In the genomic region with DNA sequence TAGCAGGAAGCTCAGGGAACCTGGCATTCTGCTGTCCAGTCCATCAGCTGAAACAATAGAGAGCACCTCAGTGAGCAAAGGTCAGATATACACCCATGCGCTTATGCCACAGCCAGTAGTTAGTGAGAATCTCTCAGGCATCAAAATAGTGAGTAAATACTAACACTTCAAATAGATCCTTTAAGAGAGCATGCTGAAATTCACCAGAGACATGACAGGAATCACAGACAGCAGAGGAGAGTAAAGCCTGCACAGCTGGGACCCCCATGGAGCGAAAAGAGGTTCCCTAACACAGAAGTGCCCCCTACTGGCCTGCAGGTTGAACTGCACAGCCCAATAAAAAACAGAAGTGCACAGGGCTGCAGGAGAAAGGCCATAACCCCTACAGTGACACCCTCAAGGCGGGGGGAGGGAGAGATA, we compare ENCODE assay signal across 8 cellular contexts. TPM values are rescaled to one million over a fixed set of nuclear protein-coding genes. Genes with fewer than 3 reads are reported as not detected.
DNase-seq lines count a peak whose midpoint lies in the region; ATAC-seq and TF ChIP-seq lines count a peak whose summit lies in the region.

No MANE protein-coding gene starts in this region.

- H3K4me3 ChIP-seq in fibroblast of lung (replicated peaks in 1 of 4; ENCODE audit: control extremely low read depth in 1 of 4, insufficient read depth in 1 of 4, low read depth in 3 of 4, low read length in 4 of 4) = no peak overlapping the region
- H3K4me3 ChIP-seq in smooth muscle cell = no peak overlapping the region

- H2AFZ ChIP-seq in fibroblast of lung (ENCODE audit: low read length) (no peak overlapping the region), smooth muscle cell (ENCODE audit: low read depth) (no peak overlapping the region)

- TF ChIP-seq CTCF in AG09319 (IDR thresholded peaks at IDR 0.05; ENCODE audit: low read depth, low read length) (peak; percentile 55), GM13977 (IDR thresholded peaks at IDR 0.05; ENCODE audit: extremely low read depth, insufficient read depth, missing control alignments) (peak; percentile 64), fibroblast of lung (conservative IDR thresholded peaks at IDR 0.05 in 1 of 2, IDR thresholded peaks at IDR 0.05 in 1 of 2; ENCODE audit: low read depth in 1 of 2, low read length in 2 of 2) (peak; percentile 19 to 57), smooth muscle cell (IDR thresholded peaks at IDR 0.05; ENCODE audit: borderline replicate concordance, insufficient read depth, poor library complexity, severe bottlenecking) (peak; percentile 58)

- in situ Hi-C loops in GM13977 (cut with MboI; ENCODE audit: low pct_unique_long_range_greater_than_20kb, low sequenced_read_pairs, unreplicated experiment) = no loop called here

- 46% methylated on average over 3 of the region's 3 CpGs for WGBS in smooth muscle cell (ENCODE audit: low lambda C conversion rate)

- no peaks in the 10 kb centered on the region for H3K36me3 ChIP-seq in fibroblast of lung (ENCODE audit: control insufficient read depth, insufficient read depth, low read length)
- no peaks in the 10 kb centered on the region for H3K36me3 ChIP-seq in smooth muscle cell (ENCODE audit: low read depth)

- no peaks in the 10 kb centered on the region for H3F3A ChIP-seq in smooth muscle cell (ENCODE audit: low read depth)

- no peaks in the 10 kb centered on the region for H3K27me3 ChIP-seq in fibroblast of lung (ENCODE audit: control insufficient read depth, insufficient read depth, low read length)
- no peaks in the 10 kb centered on the region for H3K27me3 ChIP-seq in smooth muscle cell (ENCODE audit: low read depth)

- no peak overlapping the region for H3K27ac ChIP-seq in fibroblast of lung (ENCODE audit: insufficient read depth, low read length)
- no peak overlapping the region for H3K27ac ChIP-seq in smooth muscle cell (ENCODE audit: low read depth)

- no peaks in the 10 kb centered on the region for H3K4me1 ChIP-seq in fibroblast of lung (ENCODE audit: control insufficient read depth, extremely low read depth, insufficient read depth, low read length)
- H3K4me1 ChIP-seq in smooth muscle cell (ENCODE audit: low read depth) = no peaks in the 10 kb centered on the region

- H3K79me2 ChIP-seq in fibroblast of lung (ENCODE audit: control insufficient read depth, insufficient read depth, low read length) = no peaks in the 10 kb centered on the region
- H3K79me2 ChIP-seq in smooth muscle cell (ENCODE audit: low read depth) = no peaks in the 10 kb centered on the region

- no peaks in the 10 kb centered on the region for H3K9me3 ChIP-seq in fibroblast of lung (ENCODE audit: control insufficient read depth, insufficient read depth, low read depth, low read length)
- H3K9me3 ChIP-seq in smooth muscle cell (replicated peaks; ENCODE audit: low read depth) = no peaks in the 10 kb centered on the region

- DNase-seq in AG09319 (ENCODE audit: extremely low read depth, low read depth) (no peak), GM13977 (ENCODE audit: low spot score) (peak; percentile 55), fibroblast of lung (ENCODE audit: low read depth in 2 of 2) (no peak), smooth muscle cell (lab: John Stamatoyannopoulos, UW; ENCODE audit: unreplicated experiment) (no peak)

- H3K9ac ChIP-seq in fibroblast of lung (ENCODE audit: insufficient read depth, low read length) = no peak overlapping the region
- H3K9ac ChIP-seq in smooth muscle cell (ENCODE audit: low read depth) = no peak overlapping the region

- no peaks in the 10 kb centered on the region for H4K20me1 ChIP-seq in fibroblast of lung (ENCODE audit: control insufficient read depth, extremely low read depth, insufficient read depth, low read length)
- no peaks in the 10 kb centered on the region for H4K20me1 ChIP-seq in smooth muscle cell (ENCODE audit: low read depth)

- ATAC-seq in SK-N-SH treated with all-trans-retinoic acid at 6 μM for 48 hours (peak; percentile 48), GM21367 (IDR thresholded peaks at IDR 0.05; ENCODE audit: unreplicated experiment) (no peak), HG03280 (IDR thresholded peaks at IDR 0.05; ENCODE audit: unreplicated experiment) (no peak), HG03565 (IDR thresholded peaks at IDR 0.05; ENCODE audit: unreplicated experiment) (no peak)

- no peak overlapping the region for H3K4me2 ChIP-seq in fibroblast of lung (ENCODE audit: extremely low read depth, insufficient read depth, low read length)
- no peak overlapping the region for H3K4me2 ChIP-seq in smooth muscle cell

TF ChIP-seq in SK-N-SH treated with all-trans-retinoic acid at 6 μM for 48 hours, 23 proteins besides CTCF, POLR2A, EP300 and RAD21:
- TF ChIP-seq GLIS3 (CRISPR knock-in tag; IDR thresholded peaks at IDR 0.05) (no peak), RARB (CRISPR knock-in tag; IDR thresholded peaks at IDR 0.05) (no peak), ARNTL (CRISPR knock-in tag; IDR thresholded peaks at IDR 0.05; ENCODE audit: borderline replicate concordance, low read depth) (no peak), ZFP3 (CRISPR knock-in tag; IDR thresholded peaks at IDR 0.05) (no peak), ZNF565 (CRISPR knock-in tag; conservative IDR thresholded peaks at IDR 0.05; ENCODE audit: low read depth) (no peak), ISL1 (CRISPR knock-in tag; IDR thresholded peaks at IDR 0.05) (no peak), ZNF70 (CRISPR knock-in tag; IDR thresholded peaks at IDR 0.05) (no peak), SNAI2 (CRISPR knock-in tag; IDR thresholded peaks at IDR 0.05) (no peak), OSR1 (CRISPR knock-in tag; IDR thresholded peaks at IDR 0.05) (no peak), TOX (CRISPR knock-in tag; IDR thresholded peaks at IDR 0.05; ENCODE audit: borderline replicate concordance) (no peak)
- TF ChIP-seq, protein P1, sequence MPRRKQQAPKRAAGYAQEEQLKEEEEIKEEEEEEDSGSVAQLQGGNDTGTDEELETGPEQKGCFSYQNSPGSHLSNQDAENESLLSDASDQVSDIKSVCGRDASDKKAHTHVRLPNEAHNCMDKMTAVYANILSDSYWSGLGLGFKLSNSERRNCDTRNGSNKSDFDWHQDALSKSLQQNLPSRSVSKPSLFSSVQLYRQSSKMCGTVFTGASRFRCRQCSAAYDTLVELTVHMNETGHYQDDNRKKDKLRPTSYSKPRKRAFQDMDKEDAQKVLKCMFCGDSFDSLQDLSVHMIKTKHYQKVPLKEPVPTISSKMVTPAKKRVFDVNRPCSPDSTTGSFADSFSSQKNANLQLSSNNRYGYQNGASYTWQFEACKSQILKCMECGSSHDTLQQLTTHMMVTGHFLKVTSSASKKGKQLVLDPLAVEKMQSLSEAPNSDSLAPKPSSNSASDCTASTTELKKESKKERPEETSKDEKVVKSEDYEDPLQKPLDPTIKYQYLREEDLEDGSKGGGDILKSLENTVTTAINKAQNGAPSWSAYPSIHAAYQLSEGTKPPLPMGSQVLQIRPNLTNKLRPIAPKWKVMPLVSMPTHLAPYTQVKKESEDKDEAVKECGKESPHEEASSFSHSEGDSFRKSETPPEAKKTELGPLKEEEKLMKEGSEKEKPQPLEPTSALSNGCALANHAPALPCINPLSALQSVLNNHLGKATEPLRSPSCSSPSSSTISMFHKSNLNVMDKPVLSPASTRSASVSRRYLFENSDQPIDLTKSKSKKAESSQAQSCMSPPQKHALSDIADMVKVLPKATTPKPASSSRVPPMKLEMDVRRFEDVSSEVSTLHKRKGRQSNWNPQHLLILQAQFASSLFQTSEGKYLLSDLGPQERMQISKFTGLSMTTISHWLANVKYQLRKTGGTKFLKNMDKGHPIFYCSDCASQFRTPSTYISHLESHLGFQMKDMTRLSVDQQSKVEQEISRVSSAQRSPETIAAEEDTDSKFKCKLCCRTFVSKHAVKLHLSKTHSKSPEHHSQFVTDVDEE (CRISPR knock-in tag; IDR thresholded peaks at IDR 0.05) = no peak
- TF ChIP-seq, protein P2, sequence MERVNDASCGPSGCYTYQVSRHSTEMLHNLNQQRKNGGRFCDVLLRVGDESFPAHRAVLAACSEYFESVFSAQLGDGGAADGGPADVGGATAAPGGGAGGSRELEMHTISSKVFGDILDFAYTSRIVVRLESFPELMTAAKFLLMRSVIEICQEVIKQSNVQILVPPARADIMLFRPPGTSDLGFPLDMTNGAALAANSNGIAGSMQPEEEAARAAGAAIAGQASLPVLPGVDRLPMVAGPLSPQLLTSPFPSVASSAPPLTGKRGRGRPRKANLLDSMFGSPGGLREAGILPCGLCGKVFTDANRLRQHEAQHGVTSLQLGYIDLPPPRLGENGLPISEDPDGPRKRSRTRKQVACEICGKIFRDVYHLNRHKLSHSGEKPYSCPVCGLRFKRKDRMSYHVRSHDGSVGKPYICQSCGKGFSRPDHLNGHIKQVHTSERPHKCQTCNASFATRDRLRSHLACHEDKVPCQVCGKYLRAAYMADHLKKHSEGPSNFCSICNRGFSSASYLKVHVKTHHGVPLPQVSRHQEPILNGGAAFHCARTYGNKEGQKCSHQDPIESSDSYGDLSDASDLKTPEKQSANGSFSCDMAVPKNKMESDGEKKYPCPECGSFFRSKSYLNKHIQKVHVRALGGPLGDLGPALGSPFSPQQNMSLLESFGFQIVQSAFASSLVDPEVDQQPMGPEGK (CRISPR knock-in tag; IDR thresholded peaks at IDR 0.05; ENCODE audit: borderline replicate concordance) = no peak
- TF ChIP-seq, protein P3, sequence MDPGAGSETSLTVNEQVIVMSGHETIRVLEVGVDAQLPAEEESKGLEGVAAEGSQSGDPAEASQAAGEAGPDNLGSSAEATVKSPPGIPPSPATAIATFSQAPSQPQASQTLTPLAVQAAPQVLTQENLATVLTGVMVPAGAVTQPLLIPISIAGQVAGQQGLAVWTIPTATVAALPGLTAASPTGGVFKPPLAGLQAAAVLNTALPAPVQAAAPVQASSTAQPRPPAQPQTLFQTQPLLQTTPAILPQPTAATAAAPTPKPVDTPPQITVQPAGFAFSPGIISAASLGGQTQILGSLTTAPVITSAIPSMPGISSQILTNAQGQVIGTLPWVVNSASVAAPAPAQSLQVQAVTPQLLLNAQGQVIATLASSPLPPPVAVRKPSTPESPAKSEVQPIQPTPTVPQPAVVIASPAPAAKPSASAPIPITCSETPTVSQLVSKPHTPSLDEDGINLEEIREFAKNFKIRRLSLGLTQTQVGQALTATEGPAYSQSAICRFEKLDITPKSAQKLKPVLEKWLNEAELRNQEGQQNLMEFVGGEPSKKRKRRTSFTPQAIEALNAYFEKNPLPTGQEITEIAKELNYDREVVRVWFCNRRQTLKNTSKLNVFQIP (CRISPR knock-in tag; IDR thresholded peaks at IDR 0.05; ENCODE audit: borderline replicate concordance, low read depth) = no peak

RNA-seq across cellular contexts. Expression of a gene that starts 57.6 kb away (rescaled TPM):
- not detected in 2 replicates for total RNA-seq in fibroblast of lung
- polyA plus RNA-seq in fibroblast of lung = not detected in 2 replicates
- not detected in 2 replicates for polyA plus RNA-seq in fibroblast of lung (2012)
- polyA minus RNA-seq in fibroblast of lung (ENCODE audit: low replicate concordance) = not detected in 2 replicates
- total RNA-seq in smooth muscle cell = not detected in 2 replicates
- not detected in 2 replicates for polyA plus RNA-seq in smooth muscle cell
